Comparison of ENCODE assay signal across 18 cellular contexts in genomic region chr12:3309805-3310204, GRCh38.
"Had no signal": no experiment of that assay in that cellular context is flagged by ENCODE, and none has a peak within 500 bp of the region (broad histone marks: within the 10 kb centered on the region; RNA-seq: fewer than 3 reads in every experiment).

No MANE protein-coding gene starts in this region.

- H3K27me3 ChIP-seq: MG63 had no signal

- H3K36me3 ChIP-seq: MG63, SJSA1 had no signal

- H3K27ac ChIP-seq: SJSA1, SK-N-MC had no signal

- DNase-seq: KBM-7, MG63, NCI-H1092, NCI-H187, NCI-H2029, NCI-H2081 treated with DMSO at 0.1 percent for 48 hours, NCI-H2171, NCI-H226, NCI-H446, NCI-H510A, NCI-H524 treated with DMSO at 0.1 percent for 48 hours, NCI-H69, NCI-H774, Right ventricle myocardium superior, RPMI8226, SIG-M5 had no signal

- H3K9me3 ChIP-seq: MG63, SJSA1 had no signal

- H3K4me3 ChIP-seq: MG63, SJSA1, SK-N-MC had no signal
